In genomic region chr3:40827942-40828688, GRCh38 we compare ENCODE assay signal across 12 cellular contexts.
DNase-seq lines count a peak whose midpoint lies in the region; ATAC-seq, FAIRE-seq and TF ChIP-seq lines count a peak whose summit lies in the region.
"Had no signal": no experiment of that assay in that cellular context is flagged by ENCODE, and none has a peak within 500 bp of the region (broad histone marks: within the 10 kb centered on the region; RNA-seq: fewer than 3 reads in every experiment).

No MANE protein-coding gene starts in this region.

- H3K27me3 ChIP-seq in HepG2 (ENCODE audit: control insufficient read depth in 1 of 2, insufficient read depth in 2 of 2, low read length in 2 of 2), result no peaks in the 10 kb centered on the region; a peak in 1 of 5 replicates
- H3K27me3 ChIP-seq in thyroid gland, result no peaks in the 10 kb centered on the region
- H3K27me3 ChIP-seq in H9 (ENCODE audit: insufficient read depth, low read length), result no peaks in the 10 kb centered on the region

- peak overlapping the region; percentile 15 for H3K4me3 ChIP-seq in epithelial cell of proximal tubule (ENCODE audit: low read depth, low read length)
- H3K4me3 ChIP-seq in HepG2 (replicated peaks in 1 of 3; ENCODE audit: insufficient read depth in 1 of 3, low read depth in 2 of 3, low read length in 3 of 3), result no peak overlapping the region; a peak in 1 of 6 replicates
- H3K4me3 ChIP-seq in thyroid gland (replicated peaks in 1 of 3), result no peak overlapping the region

- H3K14ac ChIP-seq in H9 (ENCODE audit: insufficient read depth, low read length), result no peak overlapping the region

- H3K56ac ChIP-seq in H9 (ENCODE audit: insufficient read length, low read depth, low read length), result no peak overlapping the region

- H3K79me2 ChIP-seq in HepG2 (ENCODE audit: insufficient read depth, low read length) (no peaks in the 10 kb centered on the region), H9 (ENCODE audit: insufficient read depth, low read length) (no peaks in the 10 kb centered on the region)

- no peak overlapping the region for H2AK5ac ChIP-seq in H9 (ENCODE audit: insufficient read length, low read length)

- CTCF ChIA-PET in HepG2 (lab: Yijun Ruan, JAX; ENCODE audit: low intra/inter-chr PET ratio, low total read pairs), result no interaction called here

- H3K4me2 ChIP-seq in HepG2 (ENCODE audit: low read depth, low read length), result peak overlapping the region; percentile 28
- no peak overlapping the region for H3K4me2 ChIP-seq in H9 (ENCODE audit: insufficient read depth, insufficient read length, low read length)

- H2BK12ac ChIP-seq in H9 (ENCODE audit: insufficient read length, low read depth, low read length), result no peak overlapping the region

- H3K4me1 ChIP-seq in HepG2 (ENCODE audit: insufficient read depth, low read length) (peaks cover 37% of the 10 kb centered on the region), thyroid gland (peaks cover 0 to 19% of the 10 kb centered on the region in 2 donors), H9 (ENCODE audit: insufficient read depth, low read length) (no peaks in the 10 kb centered on the region)

- H2AFZ ChIP-seq in HepG2 (ENCODE audit: low read length) (peak overlapping the region; percentile 12), H9 (ENCODE audit: low read length) (no peak overlapping the region)

- H4K5ac ChIP-seq in H9 (ENCODE audit: insufficient read length, low read depth, low read length), result no peak overlapping the region

- no peak overlapping the region for H3T11ph ChIP-seq in H9 (ENCODE audit: low read length)

- H4K91ac ChIP-seq in H9 (ENCODE audit: insufficient read length, low read depth, low read length), result no peak overlapping the region

- H3K4me3 Mint-ChIP-seq in H9, result no peak overlapping the region
- H3K4me3 Mint-ChIP-seq: activated T-cell treated with anti-CD3 and anti-CD28 coated beads, Interleukin-2, amount 50 U/mL, for 72 hours; brain had no signal

- H3K9me3 Mint-ChIP-seq in H9, result no peaks in the 10 kb centered on the region; a peak in 1 of 5 replicates
- H3K9me3 Mint-ChIP-seq: brain had no signal

- TF ChIP-seq EP300 in HepG2 (IDR thresholded peaks at IDR 0.05; ENCODE audit: low read depth in 2 of 2, low read length in 2 of 2) (no peak), HepG2 (CRISPR knock-in tag; IDR thresholded peaks at IDR 0.05; ENCODE audit: borderline replicate concordance) (no peak)

- no peak overlapping the region for H3K27ac ChIP-seq in HepG2 (ENCODE audit: extremely low read length, insufficient read depth, low read length)
- H3K27ac ChIP-seq in thyroid gland, result peak overlapping the region in 1 of 3 donors; percentile 28
- H3K27ac ChIP-seq in H9 (ENCODE audit: insufficient read length, low read depth, low read length), result no peak overlapping the region

- POLR2A ChIA-PET in HepG2 (lab: Yijun Ruan, JAX), result no interaction called here

- no peak overlapping the region for H3K4ac ChIP-seq in H9 (ENCODE audit: low read depth, low read length)

- DNase-seq in RCC 7860 (ENCODE audit: low spot score), result peak; percentile 71
- DNase-seq in epithelial cell of proximal tubule (ENCODE audit: low read depth), result peak; percentile 83
- DNase-seq in HepG2 (ENCODE audit: low spot score), result no peak
- DNase-seq in thyroid gland, result peak; percentile 81 to 82
- no peak for DNase-seq in DMS53 (lab: John Stamatoyannopoulos, UW)
- no peak for DNase-seq in NCI-H1436 treated with DMSO at 0.1 percent for 48 hours (lab: John Stamatoyannopoulos, UW)
- no peak for DNase-seq in stimulated activated CD4-positive, alpha-beta T cell treated with anti-CD3 and anti-CD28 coated beads, Interleukin-1b, Interleukin-23, amount 100 ng/mL, for 48 hours
- no peak for DNase-seq in H9
- DNase-seq: activated T-cell treated with anti-CD3 and anti-CD28 coated beads, Interleukin-2, amount 50 U/mL, for 72 hours; stimulated activated CD4-positive, alpha-beta T cell treated with anti-CD3 and anti-CD28 coated beads, Interleukin-4, amount 100 ng/mL, for 1 hour; stimulated activated naive CD4-positive, alpha-beta T cell had no signal

- no peak overlapping the region for H3K23ac ChIP-seq in H9 (ENCODE audit: insufficient read length, low read depth, low read length)

- H3K36me3 ChIP-seq in HepG2 (replicated peaks in 1 of 2; ENCODE audit: control insufficient read depth in 1 of 2, insufficient read depth in 2 of 2, low read length in 2 of 2), result no peaks in the 10 kb centered on the region
- H3K36me3 ChIP-seq in thyroid gland, result no peaks in the 10 kb centered on the region

- H3K36me3 Mint-ChIP-seq in H9 (ENCODE audit: insufficient read depth in 1 of 3, low read depth in 3 of 3), result no peaks in the 10 kb centered on the region
- H3K36me3 Mint-ChIP-seq: brain had no signal

- H2BK15ac ChIP-seq in H9 (ENCODE audit: low read depth, low read length), result no peak overlapping the region

- no TSS peak for BruUV-seq in HepG2 (replicated peaks; lab: Mats Ljungman, UMichigan)

- no peak overlapping the region for H2BK5ac ChIP-seq in H9 (ENCODE audit: insufficient read length, low read length)

- H3K4me1 Mint-ChIP-seq in H9, result no peaks in the 10 kb centered on the region

- no peaks in the 10 kb centered on the region for H4K20me1 ChIP-seq in HepG2 (ENCODE audit: insufficient read depth, low read length)
- H4K20me1 ChIP-seq in H9 (ENCODE audit: control insufficient read depth, insufficient read depth, insufficient read length), result no peaks in the 10 kb centered on the region

- intact Hi-C loops in HepG2 (cut with micrococcal nuclease; ENCODE audit: unreplicated experiment), result no loop called here
- intact Hi-C loops in thyroid gland (cut with DNase I), result no loop called here

- in situ Hi-C loops in HepG2 (cut with HindIII; ENCODE audit: extremely low pct_ligation_motif_present, low pct_unique_long_range_greater_than_20kb), result no loop called here

- FAIRE-seq in RCC 7860 (lab: Jason Lieb, UNC), result peak; percentile 89
- peak; percentile 18 for FAIRE-seq in HepG2 (lab: Jason Lieb, UNC)

- H2BK120ac ChIP-seq in H9 (ENCODE audit: low read depth, low read length, poor library complexity, severe bottlenecking), result no peak overlapping the region

- TF ChIP-seq POLR2A in HepG2 (IDR thresholded peaks at IDR 0.05; ENCODE audit: insufficient read depth in 1 of 2, low read depth in 2 of 2, low read length in 2 of 2) (no peak), thyroid gland (IDR thresholded peaks at IDR 0.05) (no peak)

- TF ChIP-seq RAD21 in HepG2 (CRISPR knock-in tag; IDR thresholded peaks at IDR 0.05), result no peak

- no peak overlapping the region for H3K9ac ChIP-seq in HepG2 (ENCODE audit: insufficient read depth, low read depth, low read length)
- no peak overlapping the region for H3K9ac ChIP-seq in H9 (ENCODE audit: extremely low read depth, insufficient read length, low read length)

- peak; percentile 57; the same call in 2 of the 3 replicates for ATAC-seq in HepG2
- ATAC-seq: activated T-cell treated with anti-CD3 and anti-CD28 coated beads, Interleukin-2, amount 50 U/mL, for 72 hours had no signal

- no peaks in the 10 kb centered on the region for H3K79me1 ChIP-seq in H9 (ENCODE audit: insufficient read depth, low read depth, low read length, poor library complexity, severe bottlenecking)

- H2BK20ac ChIP-seq in H9 (ENCODE audit: low read depth, low read length, poor library complexity, severe bottlenecking), result no peak overlapping the region

- H4K8ac ChIP-seq in H9 (replicated peaks; ENCODE audit: insufficient read length, low read depth, low read length), result no peak overlapping the region

- no peak overlapping the region for H3K18ac ChIP-seq in H9 (ENCODE audit: insufficient read length, low read depth, low read length)

- WGBS in HepG2 (ENCODE audit: low lambda C conversion rate), result 42% methylated on average over 8 of the region's 8 CpGs
- WGBS in thyroid gland, 2 donors, result 49 to 58% methylated on average over 8 of the region's 8 CpGs
- WGBS in H9 (ENCODE audit: extremely low coverage, insufficient read length, low lambda C conversion rate), result no CpG with 5 or more reads among the region's 8 CpGs

- no peaks in the 10 kb centered on the region for H3K23me2 ChIP-seq in H9 (ENCODE audit: insufficient read length, low read depth, low read length, poor library complexity, severe bottlenecking)

- H3K9me3 ChIP-seq in HepG2 (ENCODE audit: low read length) (no peaks in the 10 kb centered on the region), thyroid gland (no peaks in the 10 kb centered on the region), H9 (ENCODE audit: control insufficient read depth, low read depth, low read length) (no peaks in the 10 kb centered on the region)

- TF ChIP-seq CTCF in epithelial cell of proximal tubule (conservative IDR thresholded peaks at IDR 0.05; ENCODE audit: low read depth, low read length) (no peak), HepG2 (CRISPR knock-in tag; IDR thresholded peaks at IDR 0.05) (no peak), thyroid gland (IDR thresholded peaks at IDR 0.05) (no peak), H9 (conservative IDR thresholded peaks at IDR 0.05) (no peak)

- H3K27me3 Mint-ChIP-seq in H9 (ENCODE audit: low read depth), result no peaks in the 10 kb centered on the region; the same call in 1 of the 2 replicates
- H3K27me3 Mint-ChIP-seq: brain had no signal

- H3K27ac Mint-ChIP-seq in H9, result no peak overlapping the region
- H3K27ac Mint-ChIP-seq: activated T-cell treated with anti-CD3 and anti-CD28 coated beads, Interleukin-2, amount 50 U/mL, for 72 hours; brain had no signal

TF ChIP-seq in HepG2, 621 proteins besides CTCF, POLR2A, EP300 and RAD21 (continues in another document):
- TF ChIP-seq POLR2AphosphoS5 (IDR thresholded peaks at IDR 0.05; ENCODE audit: low read depth, low read length) (no peak), ZNF180 (CRISPR knock-in tag; IDR thresholded peaks at IDR 0.05; ENCODE audit: borderline replicate concordance, low read depth) (no peak), MEF2D (CRISPR knock-in tag; IDR thresholded peaks at IDR 0.05) (no peak), BHLHE40 (IDR thresholded peaks at IDR 0.05; ENCODE audit: low read length) (0 out of 2 replicates have a peak, but pooled peaks have one; percentile 19)

Comparison
In these comparisons a context has a peak if more than half of its experiments do, and no peak if none do; other contexts are left out.
1. DNase-seq: peak in RCC 7860 (single experiment), epithelial cell of proximal tubule (single experiment) and thyroid gland (2 of 2); none in HepG2 (single experiment), DMS53 (single experiment), NCI-H1436 treated with DMSO at 0.1 percent for 48 hours (single experiment), stimulated activated CD4-positive, alpha-beta T cell treated with anti-CD3 and anti-CD28 coated beads, Interleukin-1b, Interleukin-23, amount 100 ng/mL, for 48 hours (single experiment) and H9 (single experiment).